ENCODE assay signal across 15 cellular contexts in the genomic region with DNA sequence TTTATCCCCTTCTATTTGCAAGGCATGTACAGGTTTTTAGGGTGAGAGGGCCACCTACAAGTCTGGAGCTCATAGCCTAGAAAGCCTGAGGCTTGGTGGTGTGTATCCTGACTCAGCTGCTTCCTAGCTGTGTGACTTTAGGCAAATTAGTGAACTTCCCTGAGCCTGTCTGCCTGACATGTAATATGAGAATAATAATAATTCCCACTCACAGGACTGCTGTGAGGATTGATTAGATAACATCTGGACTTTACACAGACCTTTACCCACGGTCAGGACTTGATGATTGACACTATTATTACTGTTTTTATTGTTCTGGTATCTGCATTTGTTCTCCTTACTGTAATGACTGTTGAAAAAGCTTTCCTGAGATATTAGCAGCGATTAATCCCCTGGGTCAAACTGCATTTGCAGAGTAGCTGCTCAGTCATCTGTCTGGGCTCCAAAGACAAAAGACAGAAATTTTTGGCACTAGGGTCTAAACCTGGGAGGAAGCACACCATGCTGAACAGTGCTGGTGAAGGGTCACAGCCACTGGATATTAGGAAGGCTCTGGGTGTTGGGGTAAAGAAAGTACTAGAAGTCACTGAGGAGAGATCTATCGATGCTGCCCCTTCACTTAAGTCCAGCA.
DNase-seq lines count a peak whose midpoint lies in the region; ATAC-seq, FAIRE-seq and TF ChIP-seq lines count a peak whose summit lies in the region.
"Had no signal": no experiment of that assay in that cellular context is flagged by ENCODE, and none has a peak within 500 bp of the region (broad histone marks: within the 10 kb centered on the region; RNA-seq: fewer than 3 reads in every experiment).

No MANE protein-coding gene starts in this region.

- peak overlapping the region; percentile 67 for H3K9ac ChIP-seq in skeletal muscle satellite cell (ENCODE audit: low read depth, low read length)

- DNase-seq in HCEC 1CT (peak; percentile 57), chondrocyte (ENCODE audit: low spot score) (no peak), kidney glomerular epithelial cell (lab: John Stamatoyannopoulos, UW) (peak; percentile 42), small intestine (no peak), urothelium cell line (ENCODE audit: low spot score) (no peak), NCI-H510A treated with DMSO at 0.1 percent for 48 hours (lab: John Stamatoyannopoulos, UW) (no peak)
- DNase-seq: activated CD4-positive, alpha-beta T cell treated with anti-CD3 and anti-CD28 coated beads, Interleukin-2, amount 10 ng/mL, durations not matched to agents 7 days and 5 days; CD4-positive, alpha-beta memory T cell; NCI-H2029; NK-92 treated with Interleukin-12 subunit alpha and Interleukin-12 subunit beta, amount 100 ng/mL, for 24 hours had no signal

- no peak overlapping the region for H3K4me3 ChIP-seq in skeletal muscle satellite cell (ENCODE audit: low read length)
- no peak overlapping the region for H3K4me3 ChIP-seq in small intestine (ENCODE audit: low read depth in 1 of 2, low read length in 2 of 2)

- H3K27ac Mint-ChIP-seq in chondrocyte (ENCODE audit: unreplicated experiment), result peak overlapping the region; percentile 91
- H3K27ac Mint-ChIP-seq: activated CD4-positive, alpha-beta T cell treated with anti-CD3 and anti-CD28 coated beads, Interleukin-2, amount 10 ng/mL, durations not matched to agents 7 days and 5 days; activated T-helper 17 cell treated with anti-CD3 and anti-CD28 coated beads, Interleukin-2, amount 50 U/mL, for 72 hours; CD4-positive, alpha-beta memory T cell; T-helper 1 cell treated with Interleukin-12 subunit alpha and Interleukin-12 subunit beta and Interleukin-4 antibody, amounts not matched to agents 30 μg/mL and 1 μg/mL, for 36 hours had no signal

- no peak for ATAC-seq in HG03439 (IDR thresholded peaks at IDR 0.05; ENCODE audit: unreplicated experiment)
- ATAC-seq: activated T-helper 17 cell treated with anti-CD3 and anti-CD28 coated beads, Interleukin-2, amount 50 U/mL, for 72 hours; esophagus mucosa had no signal

- no peak for FAIRE-seq in small intestine (lab: Jason Lieb, UNC)
- no peak for FAIRE-seq in urothelium cell line (lab: Jason Lieb, UNC)

- H3K9me3 ChIP-seq in skeletal muscle satellite cell (replicated peaks; ENCODE audit: low read length) (no peaks in the 10 kb centered on the region), small intestine (ENCODE audit: control insufficient read depth, low read depth) (no peaks in the 10 kb centered on the region)

- 25 to 30% (median 29%) methylated on average over 3 of the region's 3 CpGs for WGBS in small intestine, 3 donors

- no peaks in the 10 kb centered on the region for H3K27me3 Mint-ChIP-seq in chondrocyte (ENCODE audit: low read depth)

- H3K36me3 ChIP-seq in skeletal muscle satellite cell (ENCODE audit: insufficient read depth, low read length) (no peaks in the 10 kb centered on the region), small intestine (ENCODE audit: control insufficient read depth in 2 of 2, insufficient read depth in 2 of 2, low read length in 2 of 2) (no peaks in the 10 kb centered on the region)

- no peak for TF ChIP-seq CTCF in chondrocyte (IDR thresholded peaks at IDR 0.05)

- H3K4me1 Mint-ChIP-seq in chondrocyte (ENCODE audit: low read depth), result peaks cover 61% of the 10 kb centered on the region
- H3K4me1 Mint-ChIP-seq: activated CD4-positive, alpha-beta T cell treated with anti-CD3 and anti-CD28 coated beads, Interleukin-2, amount 10 ng/mL, durations not matched to agents 7 days and 5 days; activated T-helper 17 cell treated with anti-CD3 and anti-CD28 coated beads, Interleukin-2, amount 50 U/mL, for 72 hours; CD4-positive, alpha-beta memory T cell had no signal

- H3K27ac ChIP-seq in small intestine (ENCODE audit: low read depth in 1 of 2, low read length in 1 of 2), result no peak overlapping the region

- peaks cover 2% of the 10 kb centered on the region for H3K36me3 Mint-ChIP-seq in chondrocyte (ENCODE audit: low read depth)
- H3K36me3 Mint-ChIP-seq: CD4-positive, alpha-beta memory T cell had no signal

- no peak overlapping the region for H3K4me3 Mint-ChIP-seq in chondrocyte (ENCODE audit: unreplicated experiment)
- H3K4me3 Mint-ChIP-seq: activated CD4-positive, alpha-beta T cell treated with anti-CD3 and anti-CD28 coated beads, Interleukin-2, amount 10 ng/mL, durations not matched to agents 7 days and 5 days; activated T-helper 17 cell treated with anti-CD3 and anti-CD28 coated beads, Interleukin-2, amount 50 U/mL, for 72 hours; CD4-positive, alpha-beta memory T cell; T-helper 1 cell treated with Interleukin-12 subunit alpha and Interleukin-12 subunit beta and Interleukin-4 antibody, amounts not matched to agents 30 μg/mL and 1 μg/mL, for 36 hours had no signal

- H3K27me3 ChIP-seq in skeletal muscle satellite cell (ENCODE audit: control insufficient read depth, insufficient read depth, low read length), result no peaks in the 10 kb centered on the region
- H3K27me3 ChIP-seq in small intestine (ENCODE audit: control insufficient read depth in 2 of 2, insufficient read depth in 2 of 2, low read length in 2 of 2), result no peaks in the 10 kb centered on the region

- peaks cover 5% of the 10 kb centered on the region for H3K9me3 Mint-ChIP-seq in chondrocyte (ENCODE audit: low read depth)
- H3K9me3 Mint-ChIP-seq: activated CD4-positive, alpha-beta T cell treated with anti-CD3 and anti-CD28 coated beads, Interleukin-2, amount 10 ng/mL, durations not matched to agents 7 days and 5 days; activated T-helper 17 cell treated with anti-CD3 and anti-CD28 coated beads, Interleukin-2, amount 50 U/mL, for 72 hours; T-helper 1 cell treated with Interleukin-12 subunit alpha and Interleukin-12 subunit beta and Interleukin-4 antibody, amounts not matched to agents 30 μg/mL and 1 μg/mL, for 36 hours had no signal

- H3K4me1 ChIP-seq in skeletal muscle satellite cell (ENCODE audit: control insufficient read depth, insufficient read depth, low read length) (peaks cover 43% of the 10 kb centered on the region), small intestine (ENCODE audit: control insufficient read depth in 2 of 2, insufficient read depth in 1 of 2, low read depth in 1 of 2, low read length in 1 of 2) (no peaks in the 10 kb centered on the region)

- peak overlapping the region; percentile 57 for H3K4me2 ChIP-seq in skeletal muscle satellite cell (ENCODE audit: low read length)

Comparison
In these comparisons a context has a peak if more than half of its experiments do, and no peak if none do; other contexts are left out.
1. DNase-seq: peak in HCEC 1CT (single experiment) and kidney glomerular epithelial cell (single experiment); none in chondrocyte (single experiment), small intestine (single experiment), urothelium cell line (single experiment) and NCI-H510A treated with DMSO at 0.1 percent for 48 hours (single experiment).